In genomic region chr2:131493199-131494018, GRCh38 we compare ENCODE assay signal across 9 cellular contexts. TPM values are rescaled to one million over a fixed set of nuclear protein-coding genes. Genes with fewer than 3 reads are reported as not detected.
DNase-seq lines count a peak whose midpoint lies in the region; ATAC-seq and TF ChIP-seq lines count a peak whose summit lies in the region.
"Had no signal": no experiment of that assay in that cellular context is flagged by ENCODE, and none has a peak within 500 bp of the region (broad histone marks: within the 10 kb centered on the region; RNA-seq: fewer than 3 reads in every experiment).

No MANE protein-coding gene starts in this region.

- H4K20me1 ChIP-seq in PC-9 (ENCODE audit: insufficient read depth): no peaks in the 10 kb centered on the region

- no peaks in the 10 kb centered on the region for H3K36me3 ChIP-seq in PC-9 (ENCODE audit: low read depth)
- H3K36me3 ChIP-seq in esophagus (ENCODE audit: control insufficient read depth in 2 of 2, insufficient read depth in 2 of 2, low read length in 1 of 2): peaks cover 0 to 4% of the 10 kb centered on the region in 2 donors
- peaks cover 11% of the 10 kb centered on the region for H3K36me3 ChIP-seq in neuron (ENCODE audit: insufficient read depth, low read length)

- H3K79me2 ChIP-seq in PC-9 (ENCODE audit: low read depth): peaks cover 60% of the 10 kb centered on the region

- ATAC-seq in HG02840 (IDR thresholded peaks at IDR 0.05; ENCODE audit: low FRiP score, unreplicated experiment): peak; percentile 23

- H3K4me3 ChIP-seq in PC-9: peak overlapping the region; percentile 80
- peak overlapping the region; percentile 97 for H3K4me3 ChIP-seq in esophagus (ENCODE audit: low read depth in 1 of 2, low read length in 2 of 2)
- H3K4me3 ChIP-seq in neuron (ENCODE audit: low read length): peak overlapping the region; percentile 76

- POLR2A ChIA-PET in PC-9 (lab: Charles Lee; ENCODE audit: unreplicated experiment): interaction anchor here (0.7 kb wide), 1 partner anchor 96 kb away, joined by 3 read pairs; no protein-coding TSS in a partner anchor

- H3K9me3 ChIP-seq in PC-9 (ENCODE audit: insufficient read depth, low read depth): no peaks in the 10 kb centered on the region
- H3K9me3 ChIP-seq in esophagus (ENCODE audit: control insufficient read depth in 2 of 2, insufficient read depth in 1 of 2, low read depth in 1 of 2, low read length in 1 of 2): no peaks in the 10 kb centered on the region
- no peaks in the 10 kb centered on the region for H3K9me3 ChIP-seq in neuron (ENCODE audit: low read length)

- H3K9me2 ChIP-seq in PC-9 (ENCODE audit: insufficient read depth): no peaks in the 10 kb centered on the region

- no peak for TF ChIP-seq CTCF in PC-9 (conservative IDR thresholded peaks at IDR 0.05)

- DNase-seq in NCI-H345 (lab: John Stamatoyannopoulos, UW) (peak; percentile 4), NCI-H345 treated with DMSO at 0.1 percent for 48 hours (lab: John Stamatoyannopoulos, UW; ENCODE audit: unreplicated experiment) (no peak), PC-9 (no peak), COLO829 (ENCODE audit: low spot score) (no peak), UCSD-AML1 (lab: John Stamatoyannopoulos, UW; ENCODE audit: unreplicated experiment) (no peak)

- H2AFZ ChIP-seq in PC-9 (0 out of 2 replicates have a peak overlapping the region, but pooled peaks have one; percentile 58), neuron (ENCODE audit: low read depth, low read length) (peak overlapping the region; percentile 97)

- H3K27ac ChIP-seq in PC-9: peak overlapping the region; percentile 72
- H3K27ac ChIP-seq in esophagus (ENCODE audit: low read depth in 2 of 2, low read length in 1 of 2): peak overlapping the region; percentile 96 to 98

- intact Hi-C loops in PC-9 (cut with micrococcal nuclease; ENCODE audit: unreplicated experiment): no loop called here

- H3K4me1 ChIP-seq in PC-9 (replicated peaks; ENCODE audit: insufficient read depth) (no peaks in the 10 kb centered on the region), esophagus (ENCODE audit: control insufficient read depth in 2 of 2, insufficient read depth in 2 of 2, low read length in 1 of 2) (peaks cover 0 to 8% of the 10 kb centered on the region in 2 donors), neuron (ENCODE audit: insufficient read depth, low read length) (peaks cover 21% of the 10 kb centered on the region)

- no peaks in the 10 kb centered on the region for H3F3A ChIP-seq in PC-9 (ENCODE audit: insufficient read depth, low read depth)

- TSS peak; percentile 46 for BruUV-seq in PC-9 (replicated peaks; lab: Mats Ljungman, UMichigan)

- no peaks in the 10 kb centered on the region for H3K27me3 ChIP-seq in PC-9 (ENCODE audit: insufficient read depth, low read depth)
- H3K27me3 ChIP-seq in esophagus (ENCODE audit: control insufficient read depth in 1 of 2, insufficient read depth in 2 of 2, low read length in 2 of 2): no peaks in the 10 kb centered on the region
- no peaks in the 10 kb centered on the region for H3K27me3 ChIP-seq in neuron (ENCODE audit: insufficient read depth, low read length)

- 1% methylated on average over 41 of the region's 41 CpGs for WGBS in esophagus, 2 donors

- H3K4me2 ChIP-seq in PC-9: peak overlapping the region; percentile 91

- CTCF ChIA-PET in PC-9 (lab: Charles Lee): interaction anchor here (0.6 to 1.0 kb wide), 8 partner anchors 179 to 937 kb away, joined by 3 to 11 read pairs (median 4); no protein-coding TSS in a partner anchor

RNA-seq across cellular contexts. Expression of gene MZT2A, which starts 1.2 kb away (rescaled TPM):
- 202 and 229 TPM in 2 replicates for total RNA-seq in PC-9 (2021)
- 100 to 1,000 TPM; 109 to 116 TPM for polyA plus RNA-seq in esophagus

RNA-seq across cellular contexts. Expression of gene TUBA3D, which starts 17.5 kb away (rescaled TPM):
- not detected in 2 replicates for total RNA-seq in PC-9 (2021)
- polyA plus RNA-seq in esophagus: under 1 TPM; 0.08 to 0.29 TPM
- total RNA-seq: Daoy had no signal

RNA-seq across cellular contexts. Expression of gene CCDC74A, which starts 34.3 kb away (rescaled TPM):
- total RNA-seq in PC-9 (2021): 3.4 and 4.0 TPM in 2 replicates
- 1 to 10 TPM; 3.4 to 4.9 TPM for polyA plus RNA-seq in esophagus
